ENCODE assay signal across 8 cellular contexts in the genomic region with DNA sequence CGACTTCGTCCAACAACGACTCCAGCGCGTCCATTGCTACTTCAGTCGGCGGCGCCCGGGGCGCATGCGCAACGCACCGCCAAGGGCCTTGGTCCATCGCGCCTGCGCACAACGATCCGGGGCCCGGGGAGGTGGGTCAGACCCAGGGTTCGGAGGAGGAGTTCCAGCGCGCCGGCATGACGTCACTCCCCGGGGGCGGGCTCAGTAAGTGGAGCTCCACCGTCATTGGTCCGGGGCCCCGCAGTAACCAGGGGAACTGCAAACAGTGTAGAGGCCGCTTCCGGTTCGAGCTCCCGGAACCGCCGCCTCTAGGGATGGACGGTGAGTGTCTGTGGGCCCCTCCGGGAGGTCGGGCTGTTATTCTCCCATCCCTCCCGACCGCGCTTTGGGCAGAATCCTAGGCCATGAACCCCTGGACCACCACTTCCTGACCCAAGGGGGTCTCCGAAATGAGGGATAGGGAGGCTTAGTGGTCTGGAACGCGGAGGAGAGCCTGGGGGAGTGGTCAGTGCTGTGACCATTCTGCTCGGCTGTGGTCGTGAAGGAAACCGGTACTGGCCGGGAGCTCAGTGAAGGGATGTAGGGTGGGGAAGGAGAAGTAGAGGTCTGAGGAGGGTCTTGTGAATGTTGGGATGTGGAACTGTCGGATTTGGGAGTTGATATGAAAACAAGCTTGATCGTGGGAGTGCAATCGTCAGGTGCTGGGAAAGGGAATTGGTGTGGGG. TPM values are rescaled to one million over a fixed set of nuclear protein-coding genes. Genes with fewer than 3 reads are reported as not detected.
DNase-seq lines count a peak whose midpoint lies in the region; ATAC-seq and TF ChIP-seq lines count a peak whose summit lies in the region.

A gene with protein sequence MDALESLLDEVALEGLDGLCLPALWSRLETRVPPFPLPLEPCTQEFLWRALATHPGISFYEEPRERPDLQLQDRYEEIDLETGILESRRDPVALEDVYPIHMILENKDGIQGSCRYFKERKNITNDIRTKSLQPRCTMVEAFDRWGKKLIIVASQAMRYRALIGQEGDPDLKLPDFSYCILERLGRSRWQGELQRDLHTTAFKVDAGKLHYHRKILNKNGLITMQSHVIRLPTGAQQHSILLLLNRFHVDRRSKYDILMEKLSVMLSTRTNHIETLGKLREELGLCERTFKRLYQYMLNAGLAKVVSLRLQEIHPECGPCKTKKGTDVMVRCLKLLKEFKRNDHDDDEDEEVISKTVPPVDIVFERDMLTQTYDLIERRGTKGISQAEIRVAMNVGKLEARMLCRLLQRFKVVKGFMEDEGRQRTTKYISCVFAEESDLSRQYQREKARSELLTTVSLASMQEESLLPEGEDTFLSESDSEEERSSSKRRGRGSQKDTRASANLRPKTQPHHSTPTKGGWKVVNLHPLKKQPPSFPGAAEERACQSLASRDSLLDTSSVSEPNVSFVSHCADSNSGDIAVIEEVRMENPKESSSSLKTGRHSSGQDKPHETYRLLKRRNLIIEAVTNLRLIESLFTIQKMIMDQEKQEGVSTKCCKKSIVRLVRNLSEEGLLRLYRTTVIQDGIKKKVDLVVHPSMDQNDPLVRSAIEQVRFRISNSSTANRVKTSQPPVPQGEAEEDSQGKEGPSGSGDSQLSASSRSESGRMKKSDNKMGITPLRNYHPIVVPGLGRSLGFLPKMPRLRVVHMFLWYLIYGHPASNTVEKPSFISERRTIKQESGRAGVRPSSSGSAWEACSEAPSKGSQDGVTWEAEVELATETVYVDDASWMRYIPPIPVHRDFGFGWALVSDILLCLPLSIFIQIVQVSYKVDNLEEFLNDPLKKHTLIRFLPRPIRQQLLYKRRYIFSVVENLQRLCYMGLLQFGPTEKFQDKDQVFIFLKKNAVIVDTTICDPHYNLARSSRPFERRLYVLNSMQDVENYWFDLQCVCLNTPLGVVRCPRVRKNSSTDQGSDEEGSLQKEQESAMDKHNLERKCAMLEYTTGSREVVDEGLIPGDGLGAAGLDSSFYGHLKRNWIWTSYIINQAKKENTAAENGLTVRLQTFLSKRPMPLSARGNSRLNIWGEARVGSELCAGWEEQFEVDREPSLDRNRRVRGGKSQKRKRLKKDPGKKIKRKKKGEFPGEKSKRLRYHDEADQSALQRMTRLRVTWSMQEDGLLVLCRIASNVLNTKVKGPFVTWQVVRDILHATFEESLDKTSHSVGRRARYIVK (N-terminal part only) (minus strand): TSS at position 57 of the 725 bp plus-strand sequence. CDS start 23 bp downstream, at position 34.
A gene (plus strand): TSS at position 288 of the 725 bp plus-strand sequence. CDS start 27 bp downstream, at position 315.

- TF ChIP-seq CTCF in right atrium auricular region (IDR thresholded peaks at IDR 0.05), result no peak
- no peak for TF ChIP-seq CTCF in vagina (IDR thresholded peaks at IDR 0.05)

- H3K4me3 ChIP-seq in right atrium auricular region, result peak within 1 kb of the TSS; percentile 73 to 88
- H3K4me3 ChIP-seq in vagina, result peak within 1 kb of the TSS; percentile 84 to 86

- no peaks in the 10 kb centered on the region for H3K27me3 ChIP-seq in right atrium auricular region
- no peaks in the 10 kb centered on the region for H3K27me3 ChIP-seq in vagina

- intact Hi-C loops in vagina (cut with DNase I), result no loop called here

- H3K36me3 ChIP-seq in right atrium auricular region, result peaks cover 2% of the 10 kb centered on the region
- H3K36me3 ChIP-seq in vagina, result peaks cover 0 to 7% of the 10 kb centered on the region in 2 donors

- H3K9me3 ChIP-seq in right atrium auricular region, result no peaks in the 10 kb centered on the region
- H3K9me3 ChIP-seq in vagina, result no peaks in the 10 kb centered on the region

- TF ChIP-seq POLR2A in vagina (IDR thresholded peaks at IDR 0.05), result peak in 1 of 2 donors; percentile 36

- DNase-seq in NCI-H187 (lab: John Stamatoyannopoulos, UW) (peak; percentile 85 to 91), T-helper 2 cell (peak; percentile 98 to 100 (median 100)), right atrium auricular region (ENCODE audit: low spot score) (peak; percentile 100), putamen (ENCODE audit: low spot score) (peak; percentile 99), vagina (ENCODE audit: extremely low spot score in 2 of 2) (peak; percentile 99 to 100)

- H3K4me1 ChIP-seq in right atrium auricular region (peaks cover 0 to 38% of the 10 kb centered on the region in 2 donors), vagina (peaks cover 54% of the 10 kb centered on the region)

- H3K27ac ChIP-seq in angular gyrus (ENCODE audit: low read depth, low read length), result peak within 1 kb of the TSS; percentile 75
- peak within 1 kb of the TSS; percentile 86 to 90 for H3K27ac ChIP-seq in right atrium auricular region
- H3K27ac ChIP-seq in vagina, result peak within 1 kb of the TSS; percentile 85

- ATAC-seq in GM18498 (IDR thresholded peaks at IDR 0.05; ENCODE audit: unreplicated experiment), result peak; percentile 98
- ATAC-seq in HG02938 (IDR thresholded peaks at IDR 0.05; ENCODE audit: unreplicated experiment), result peak; percentile 93

RNA-seq across cellular contexts. Expression of the first gene that starts in this region (rescaled TPM):
- total RNA-seq in right atrium auricular region (10 to 100 TPM; 64.0 to 77.2 TPM), vagina (133 TPM)

RNA-seq across cellular contexts. Expression of the second gene that starts in this region (rescaled TPM):
- 10 to 100 TPM; 10.6 to 22.7 TPM for total RNA-seq in right atrium auricular region
- 27.0 TPM for total RNA-seq in vagina

Comparison
In these comparisons a context has a peak if more than half of its experiments do, and no peak if none do; other contexts are left out.
1. Peak in every context shown above with its lines: DNase-seq, ATAC-seq, H3K4me3 ChIP-seq and H3K27ac ChIP-seq.